Comparison of ENCODE assay signal across 17 cellular contexts in the genomic region with DNA sequence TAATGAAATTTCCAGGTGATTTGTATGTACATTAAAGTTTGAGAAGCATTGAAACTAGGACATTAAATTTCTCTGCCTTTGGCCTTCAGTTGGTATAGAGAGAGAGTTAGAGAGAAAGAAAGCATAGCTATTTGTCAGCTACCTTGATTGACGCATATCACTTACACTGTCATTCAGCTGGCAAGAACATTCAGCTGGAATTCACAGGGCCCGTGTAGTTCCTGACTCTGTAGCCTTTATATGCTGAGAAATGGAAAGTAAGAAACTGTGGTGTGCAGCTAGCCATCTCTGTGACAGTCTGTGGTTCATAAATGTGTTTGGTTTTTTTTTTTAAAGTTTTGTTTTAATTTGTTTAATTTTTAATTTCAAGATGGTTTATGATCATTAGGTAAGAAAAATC. TPM values are rescaled to one million over a fixed set of nuclear protein-coding genes. Genes with fewer than 3 reads are reported as not detected.
DNase-seq lines count a peak whose midpoint lies in the region; ATAC-seq, FAIRE-seq and TF ChIP-seq lines count a peak whose summit lies in the region.
"Had no signal": no experiment of that assay in that cellular context is flagged by ENCODE, and none has a peak within 500 bp of the region (broad histone marks: within the 10 kb centered on the region; RNA-seq: fewer than 3 reads in every experiment).

No MANE protein-coding gene starts in this region.

- FAIRE-seq in K562 (lab: Jason Lieb, UNC), result no peak
- FAIRE-seq: H54 had no signal

- no TSS peak for BruUV-seq in Calu3 (replicated peaks; lab: Mats Ljungman, UMichigan)
- no TSS peak for BruUV-seq in K562 (replicated peaks; lab: Mats Ljungman, UMichigan)

- no peaks in the 10 kb centered on the region for H3K27me3 ChIP-seq in K562 (ENCODE audit: control insufficient read depth in 2 of 2, insufficient read depth in 2 of 2, low read length in 2 of 2)

- no peaks in the 10 kb centered on the region for H3K79me2 ChIP-seq in K562 (ENCODE audit: control insufficient read depth, insufficient read depth, low read length)

- H3K4me3 ChIP-seq in K562, result no peak overlapping the region
- H3K4me3 ChIP-seq: HAP-1 had no signal

- no peaks in the 10 kb centered on the region; the same call in 1 of the 2 replicates for H3K9me3 ChIP-seq in K562 (replicated peaks; ENCODE audit: control insufficient read depth, insufficient read depth, low read depth, low read length)
- H3K9me3 ChIP-seq: HAP-1 had no signal

- H4K20me1 ChIP-seq in K562 (replicated peaks; ENCODE audit: control insufficient read depth, insufficient read depth, low read length), result no peaks in the 10 kb centered on the region

- TF ChIP-seq CTCF in Calu3 (IDR thresholded peaks at IDR 0.05; ENCODE audit: unreplicated experiment), result no peak
- no peak for TF ChIP-seq CTCF in K562 (IDR thresholded peaks at IDR 0.05 in 2 of 3, conservative IDR thresholded peaks at IDR 0.05 in 1 of 3; ENCODE audit: insufficient read depth in 2 of 3, low read depth in 1 of 3, low read length in 3 of 3)

- H3K9me1 ChIP-seq in K562 (ENCODE audit: control insufficient read depth, insufficient read depth, low read length), result no peaks in the 10 kb centered on the region

- no peak for TF ChIP-seq RAD21 in K562 (CRISPR knock-in tag; conservative IDR thresholded peaks at IDR 0.05 in 1 of 2, IDR thresholded peaks at IDR 0.05 in 1 of 2)

- in situ Hi-C loops in K562 (cut with MboI), result no loop called here

- H3K36me3 ChIP-seq in K562 (ENCODE audit: control insufficient read depth, insufficient read depth, low read length), result peaks cover 47% of the 10 kb centered on the region

- H3K9ac ChIP-seq in K562 (ENCODE audit: insufficient read depth in 1 of 2, low read depth in 2 of 2, low read length in 2 of 2), result no peak overlapping the region

- no peaks in the 10 kb centered on the region for H3K4me1 ChIP-seq in K562 (replicated peaks in 1 of 2; ENCODE audit: control insufficient read depth in 2 of 2, insufficient read depth in 2 of 2, low read length in 2 of 2)
- H3K4me1 ChIP-seq: HAP-1 had no signal

- H3K4me3 Mint-ChIP-seq in Calu3 (ENCODE audit: low read depth, unreplicated experiment), result no peak overlapping the region
- H3K4me3 Mint-ChIP-seq in stimulated activated effector memory CD8-positive, alpha-beta T cell treated with anti-CD3 and anti-CD28 coated beads, Interleukin-12 subunit alpha, Interleukin-12 subunit beta, amount 100 ng/mL, for 72 hours, result no peak overlapping the region
- H3K4me3 Mint-ChIP-seq in stimulated activated naive CD8-positive, alpha-beta T cell treated with anti-CD3 and anti-CD28 coated beads, Interleukin-15, amount 100 ng/mL, for 72 hours, result no peak overlapping the region
- H3K4me3 Mint-ChIP-seq in T-cell, result no peak overlapping the region
- H3K4me3 Mint-ChIP-seq: CD4-positive, alpha-beta memory T cell; HFFc6 had no signal

- H2AFZ ChIP-seq in K562 (ENCODE audit: low read depth, low read length), result no peak overlapping the region

- intact Hi-C loops in Calu3 (cut with micrococcal nuclease; ENCODE audit: unreplicated experiment) (loop anchor here (5.0 kb wide), 4 partner anchors 107 to 283 kb away; no protein-coding TSS in a partner anchor), K562 (cut with micrococcal nuclease) (loop anchor here (10.0 kb wide), 1 partner anchor 105 kb away; no protein-coding TSS in a partner anchor)

- H3K36me3 Mint-ChIP-seq in Calu3 (ENCODE audit: insufficient read depth, unreplicated experiment) (no peaks in the 10 kb centered on the region), T-cell (peaks cover 54% of the 10 kb centered on the region)
- peaks cover 61% of the 10 kb centered on the region for H3K36me3 Mint-ChIP-seq in stimulated activated effector memory CD8-positive, alpha-beta T cell treated with anti-CD3 and anti-CD28 coated beads, Interleukin-12 subunit alpha, Interleukin-12 subunit beta, amount 100 ng/mL, for 72 hours

- H3K9me3 Mint-ChIP-seq in Calu3 (ENCODE audit: low read depth, unreplicated experiment) (no peaks in the 10 kb centered on the region), T-cell (no peaks in the 10 kb centered on the region)
- no peaks in the 10 kb centered on the region for H3K9me3 Mint-ChIP-seq in stimulated activated effector memory CD8-positive, alpha-beta T cell treated with anti-CD3 and anti-CD28 coated beads, Interleukin-12 subunit alpha, Interleukin-12 subunit beta, amount 100 ng/mL, for 72 hours
- H3K9me3 Mint-ChIP-seq in stimulated activated naive CD8-positive, alpha-beta T cell treated with anti-CD3 and anti-CD28 coated beads, Interleukin-15, amount 100 ng/mL, for 72 hours, result peaks cover 0 to under 1% of the 10 kb centered on the region in 2 donors
- H3K9me3 Mint-ChIP-seq: CD4-positive, alpha-beta memory T cell; HFFc6 had no signal

- TF ChIP-seq POLR2A in K562 (conservative IDR thresholded peaks at IDR 0.05), result no peak

- no peak for DNase-seq in Calu3
- DNase-seq in K562 (ENCODE audit: extremely low read depth in 1 of 4, low spot score in 3 of 4), result no peak
- no peak for DNase-seq in stimulated activated effector memory CD8-positive, alpha-beta T cell treated with anti-CD3 and anti-CD28 coated beads, Interleukin-12 subunit alpha, Interleukin-12 subunit beta, amount 100 ng/mL, for 72 hours (ENCODE audit: low spot score in 2 of 2)
- no peak for DNase-seq in stimulated activated naive CD8-positive, alpha-beta T cell treated with anti-CD3 and anti-CD28 coated beads, Interleukin-15, amount 100 ng/mL, for 72 hours
- DNase-seq in T-cell, result no peak
- DNase-seq in OCI-M1 (lab: John Stamatoyannopoulos, UW), result no peak
- DNase-seq: 8988T; C1 segment of cervical spinal cord; CD4-positive, alpha-beta memory T cell; COR-L47; DMS153; DND-41; GOT3; HFFc6 had no signal

- ATAC-seq in GM21423 (IDR thresholded peaks at IDR 0.05; ENCODE audit: unreplicated experiment), result peak; percentile 58
- no peak for ATAC-seq in K562
- ATAC-seq in stimulated activated effector memory CD8-positive, alpha-beta T cell treated with anti-CD3 and anti-CD28 coated beads, Interleukin-12 subunit alpha, Interleukin-12 subunit beta, amount 100 ng/mL, for 72 hours, result no peak
- no peak for ATAC-seq in stimulated activated naive CD8-positive, alpha-beta T cell treated with anti-CD3 and anti-CD28 coated beads, Interleukin-15, amount 100 ng/mL, for 72 hours
- ATAC-seq in T-cell (replicated peaks in 1 of 4), result no peak

- H3K27me3 Mint-ChIP-seq in Calu3 (ENCODE audit: unreplicated experiment), result no peaks in the 10 kb centered on the region
- H3K27me3 Mint-ChIP-seq in stimulated activated naive CD8-positive, alpha-beta T cell treated with anti-CD3 and anti-CD28 coated beads, Interleukin-15, amount 100 ng/mL, for 72 hours, result no peaks in the 10 kb centered on the region
- H3K27me3 Mint-ChIP-seq in T-cell, result no peaks in the 10 kb centered on the region
- H3K27me3 Mint-ChIP-seq: CD4-positive, alpha-beta memory T cell had no signal

- no peak overlapping the region for H3K27ac ChIP-seq in K562 (ENCODE audit: extremely low read depth, low read depth, low read length)

- H3K27ac Mint-ChIP-seq in Calu3 (ENCODE audit: unreplicated experiment) (peak overlapping the region; percentile 79), T-cell (no peak overlapping the region)
- H3K27ac Mint-ChIP-seq in stimulated activated effector memory CD8-positive, alpha-beta T cell treated with anti-CD3 and anti-CD28 coated beads, Interleukin-12 subunit alpha, Interleukin-12 subunit beta, amount 100 ng/mL, for 72 hours, result peak overlapping the region; percentile 13
- H3K27ac Mint-ChIP-seq in stimulated activated naive CD8-positive, alpha-beta T cell treated with anti-CD3 and anti-CD28 coated beads, Interleukin-15, amount 100 ng/mL, for 72 hours, result no peak overlapping the region
- H3K27ac Mint-ChIP-seq: CD4-positive, alpha-beta memory T cell; HFFc6 had no signal

- POLR2A ChIA-PET in K562 (lab: Yijun Ruan, JAX), result interaction anchor here (1.5 to 1.7 kb wide), 2 partner anchors 11 to 20 kb away, joined by 4 to 5 read pairs; no protein-coding TSS in a partner anchor
- POLR2A ChIA-PET in T-cell (lab: Charles Lee), result no interaction called here

- 83% methylated on average over 2 of the region's 2 CpGs for WGBS in K562 (ENCODE audit: insufficient coverage, low coverage, missing lambda C conversion rate)

- H3K4me2 ChIP-seq in K562 (ENCODE audit: insufficient read depth, low read length), result no peak overlapping the region

- CTCF ChIA-PET in Calu3 (lab: Charles Lee), result no interaction called here
- CTCF ChIA-PET in K562 (lab: Yijun Ruan, JAX; ENCODE audit: low intra/inter-chr PET ratio), result no interaction called here
- CTCF ChIA-PET in T-cell (lab: Charles Lee), result no interaction called here

- no peak for TF ChIP-seq EP300 in K562 (IDR thresholded peaks at IDR 0.05; ENCODE audit: low read length)

- H3K4me1 Mint-ChIP-seq in Calu3 (ENCODE audit: low read depth, unreplicated experiment) (peaks cover 32% of the 10 kb centered on the region), T-cell (no peaks in the 10 kb centered on the region)
- no peaks in the 10 kb centered on the region for H3K4me1 Mint-ChIP-seq in stimulated activated effector memory CD8-positive, alpha-beta T cell treated with anti-CD3 and anti-CD28 coated beads, Interleukin-12 subunit alpha, Interleukin-12 subunit beta, amount 100 ng/mL, for 72 hours
- H3K4me1 Mint-ChIP-seq in stimulated activated naive CD8-positive, alpha-beta T cell treated with anti-CD3 and anti-CD28 coated beads, Interleukin-15, amount 100 ng/mL, for 72 hours, result no peaks in the 10 kb centered on the region
- H3K4me1 Mint-ChIP-seq: CD4-positive, alpha-beta memory T cell had no signal

RNA-seq across cellular contexts. Expression of a gene that starts 58.9 kb away (rescaled TPM):
- total RNA-seq in Calu3 (2022) (43.3 and 46.6 TPM in 2 replicates), K562 (2014; rRNA removed) (22.9 and 23.8 TPM in 2 replicates), K562 (2014; rRNA removed; fragmentation: Illumina TruSeq; extraction: Trizol) (40.3 and 48.6 TPM in 2 replicates), K562 (2015; rRNA removed; fragmentation: Illumina TruSeq; extraction: Trizol) (35.2 and 37.2 TPM in 2 replicates), K562 (2021) (32.3 and 33.9 TPM in 2 replicates), T-cell (10 to 100 TPM; 25.8 to 37.2 (median 28.2) TPM)
- 87.5 and 343 TPM in 2 replicates for total RNA-seq in K562 (2011; cell fraction: chromatin; rRNA removed; ENCODE audit: low replicate concordance)
- total RNA-seq in K562 (2011; cell fraction: nucleolus; rRNA removed), result 30.5 and 36.2 TPM in 2 replicates
- 57.3 and 63.4 TPM in 2 replicates for total RNA-seq in K562 (2011; cell fraction: nucleoplasm; rRNA removed)
- polyA plus RNA-seq in K562 (2011; rRNA removed) (36.9 and 37.0 TPM in 2 replicates), K562 (2014; fragmentation: Illumina TruSeq; extraction: Trizol) (22.5 and 30.6 TPM in 2 replicates), K562 (2014; fragmentation: Nextera tagmentation; extraction: Ambion mirVana) (1 to 10 TPM; 8.3 to 8.6 TPM), K562 (2014; rRNA removed) (17.6 and 20.3 TPM in 2 replicates)
- 5.8 and 10.7 TPM in 2 replicates for polyA plus RNA-seq in K562 (2011; cell fraction: cytosol; rRNA removed)
- polyA plus RNA-seq in K562 (2011; cell fraction: nucleus; rRNA removed), result 33.7 and 57.8 TPM in 2 replicates
- 14.0 and 28.4 TPM in 2 replicates for polyA plus RNA-seq in K562 (2012)
- 97.6 and 133 TPM in 2 replicates for polyA minus RNA-seq in K562 (2011; rRNA and poly(A)+ RNA removed)
- 26.8 and 32.4 TPM in 2 replicates for polyA minus RNA-seq in K562 (2011; cell fraction: cytosol; rRNA and poly(A)+ RNA removed)
- polyA minus RNA-seq in K562 (2011; cell fraction: nucleus; rRNA and poly(A)+ RNA removed), result 96.9 and 165 TPM in 2 replicates

Comparison
In these comparisons a context has a peak if more than half of its experiments do, and no peak if none do; other contexts are left out.
1. H3K27ac Mint-ChIP-seq: peak in Calu3 (single experiment) and stimulated activated effector memory CD8-positive, alpha-beta T cell treated with anti-CD3 and anti-CD28 coated beads, Interleukin-12 subunit alpha, Interleukin-12 subunit beta, amount 100 ng/mL, for 72 hours (single experiment); none in stimulated activated naive CD8-positive, alpha-beta T cell treated with anti-CD3 and anti-CD28 coated beads, Interleukin-15, amount 100 ng/mL, for 72 hours (0 of 2) and T-cell (0 of 2).